Comparison of ENCODE assay signal across 1 cellular context in genomic region chr9:125141751-125142150, GRCh38.
TF ChIP-seq lines count a peak whose summit lies in the region.

No MANE protein-coding gene starts in this region.

TF ChIP-seq in endothelial cell of umbilical vein, 7 proteins besides CTCF, POLR2A, EP300 and RAD21:
- TF ChIP-seq MYC (IDR thresholded peaks at IDR 0.05; ENCODE audit: low read depth, low read length) = no peak
- no peak for TF ChIP-seq GATA2 (IDR thresholded peaks at IDR 0.05; ENCODE audit: insufficient read depth, insufficient read length, low read depth, low read length)
- no peak for TF ChIP-seq JUN (IDR thresholded peaks at IDR 0.05; ENCODE audit: borderline replicate concordance, insufficient read depth, insufficient read length, low read depth)
- TF ChIP-seq EZH2 (IDR thresholded peaks at IDR 0.05; ENCODE audit: borderline replicate concordance, low read depth, low read length, severe bottlenecking) = no peak
- TF ChIP-seq FOS (IDR thresholded peaks at IDR 0.05; ENCODE audit: borderline replicate concordance, insufficient read depth, low read length) = no peak
- TF ChIP-seq POLR2AphosphoS5 (IDR thresholded peaks at IDR 0.05; ENCODE audit: insufficient read depth, low read depth, low read length) = no peak
- TF ChIP-seq MAX (IDR thresholded peaks at IDR 0.05; ENCODE audit: insufficient read depth, insufficient read length) = no peak
